21 cellular contexts compared by ENCODE assay signal in the genomic region with DNA sequence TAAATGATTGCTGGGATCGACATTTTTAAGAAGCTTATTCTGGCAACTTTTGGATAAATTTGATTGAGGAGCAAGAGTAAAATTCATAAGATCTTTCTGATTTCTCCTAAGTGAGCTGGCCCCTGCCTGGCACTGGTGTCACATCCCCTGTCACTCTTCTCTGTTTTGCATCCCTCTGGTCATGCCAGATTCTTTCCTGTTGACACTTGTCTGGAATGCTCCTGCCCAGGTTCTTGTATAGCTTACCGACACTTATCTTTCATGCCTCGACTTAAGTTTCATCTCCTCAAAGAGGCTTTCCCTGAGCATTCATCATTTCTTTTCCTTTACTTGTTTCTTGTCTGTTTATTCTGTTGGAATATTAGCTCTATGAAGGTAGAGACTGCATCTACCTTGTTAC.
"Had no signal": no experiment of that assay in that cellular context is flagged by ENCODE, and none has a peak within 500 bp of the region (broad histone marks: within the 10 kb centered on the region; RNA-seq: fewer than 3 reads in every experiment).

No MANE protein-coding gene starts in this region.

- H3K36me3 ChIP-seq: ascending aorta, breast epithelium, colonic mucosa, heart left ventricle, thyroid gland had no signal

- H3K27ac ChIP-seq: ascending aorta, breast epithelium, colonic mucosa, dorsolateral prefrontal cortex, heart left ventricle, thyroid gland had no signal

- H3K4me3 ChIP-seq: ascending aorta, breast epithelium, colonic mucosa, dorsolateral prefrontal cortex, heart left ventricle, thyroid gland had no signal

- H3K9me3 ChIP-seq: ascending aorta, breast epithelium, colonic mucosa, heart left ventricle, thyroid gland had no signal

- H3K4me1 ChIP-seq: breast epithelium, colonic mucosa, heart left ventricle, thyroid gland had no signal

- DNase-seq: activated B cell treated with CpG ODN at 0.5 μM for 24 hours; activated CD4-positive, alpha-beta T cell treated with anti-CD3 and anti-CD28 coated beads for 36 hours; activated CD4-positive, alpha-beta T cell treated with anti-CD3 and anti-CD28 coated beads, Interleukin-2, amount 50 U/mL, for 4 hours; activated CD8-positive, alpha-beta memory T cell treated with anti-CD3 and anti-CD28 coated beads for 24 hours; activated CD8-positive, alpha-beta memory T cell treated with anti-CD3 and anti-CD28 coated beads, Interleukin-2, amount 50 U/mL, for 4 hours; activated T-cell treated with anti-CD3 and anti-CD28 coated beads, Interleukin-2, amount 50 U/mL, for 24 hours; colonic mucosa; dorsolateral prefrontal cortex; effector memory CD8-positive, alpha-beta T cell; heart left ventricle; midbrain; natural killer cell; stimulated activated CD4-positive, alpha-beta T cell treated with anti-CD3 and anti-CD28 coated beads, Interleukin-4, amount 100 ng/mL, for 4 hours; substantia nigra; T-helper 17 cell; thyroid gland had no signal

- ATAC-seq: activated CD4-positive, alpha-beta T cell treated with anti-CD3 and anti-CD28 coated beads for 36 hours; activated naive CD4-positive, alpha-beta T cell treated with anti-CD3 and anti-CD28 coated beads, Interleukin-2, amount 50 U/mL, for 72 hours; activated T-helper 17 cell treated with anti-CD3 and anti-CD28 coated beads, Interleukin-2, amount 50 U/mL, for 72 hours; effector memory CD8-positive, alpha-beta T cell; heart left ventricle; left lobe of liver; natural killer cell; T-helper 17 cell had no signal

- H3K27me3 ChIP-seq: ascending aorta, breast epithelium, colonic mucosa, dorsolateral prefrontal cortex, heart left ventricle, thyroid gland had no signal
